Comparison of ENCODE assay signal across 20 cellular contexts in genomic region chr18:63606526-63606925, GRCh38. TPM values are rescaled to one million over a fixed set of nuclear protein-coding genes. Genes with fewer than 3 reads are reported as not detected.
"Had no signal": no experiment of that assay in that cellular context is flagged by ENCODE, and none has a peak within 500 bp of the region (broad histone marks: within the 10 kb centered on the region; RNA-seq: fewer than 3 reads in every experiment).

No MANE protein-coding gene starts in this region.

- H3K9me3 ChIP-seq: adrenal gland, neutrophil, pancreas, right lobe of liver, stomach, thoracic aorta had no signal

- H3K4me3 ChIP-seq: adrenal gland, lung, pancreas, right lobe of liver, stomach, thoracic aorta had no signal

- H3K36me3 ChIP-seq: adrenal gland, neutrophil, pancreas, right lobe of liver, stomach, thoracic aorta had no signal

- DNase-seq: activated CD4-positive, CD25-positive, alpha-beta regulatory T cell treated with anti-CD3 and anti-CD28 coated beads, Interleukin-2, amount 50 U/mL, for 72 hours; activated gamma-delta T cell; adrenal gland; cerebellar nuclear complex; cortex of kidney; effector CD4-positive, alpha-beta T cell; pancreas; right lobe of liver; small intestine; stimulated activated CD4-positive, alpha-beta T cell treated with anti-CD3 and anti-CD28 coated beads, Interleukin-4, amount 100 ng/mL, for 1 hour; stomach had no signal

- H3K27me3 ChIP-seq: adrenal gland, neutrophil, pancreas, right lobe of liver, stomach had no signal

- H3K4me1 ChIP-seq: adrenal gland, pancreas, right lobe of liver, stomach had no signal

- H3K27ac ChIP-seq: adrenal gland, neutrophil, pancreas, right lobe of liver, stomach, thoracic aorta, VCaP had no signal

RNA-seq across cellular contexts. Expression of gene SERPINB13, which starts 19.4 kb away (rescaled TPM):
- total RNA-seq: activated CD8-positive, alpha-beta memory T cell treated with anti-CD3 and anti-CD28 coated beads for 36 hours; adrenal gland; natural killer cell treated with Interleukin-12 subunit alpha and Interleukin-12 subunit beta and Interleukin-15 and Interleukin-18, amount 100 ng/mL, for 72 hours; pancreas; pulmonary artery endothelial cell; right lobe of liver; thoracic aorta had no signal
- polyA plus RNA-seq: pancreas, small intestine, urinary bladder had no signal

RNA-seq across cellular contexts. Expression of gene SERPINB4, which starts 37.5 kb away (rescaled TPM):
- total RNA-seq: activated CD8-positive, alpha-beta memory T cell treated with anti-CD3 and anti-CD28 coated beads for 36 hours; adrenal gland; mesothelial cell of epicardium; natural killer cell treated with Interleukin-12 subunit alpha and Interleukin-12 subunit beta and Interleukin-15 and Interleukin-18, amount 100 ng/mL, for 72 hours; pancreas; pulmonary artery endothelial cell; right lobe of liver; stomach; thoracic aorta; urinary bladder had no signal
- polyA plus RNA-seq: adrenal gland, pancreas, small intestine, urinary bladder had no signal

RNA-seq across cellular contexts. Expression of gene SERPINB3, which starts 55.2 kb away (rescaled TPM):
- total RNA-seq: activated CD8-positive, alpha-beta memory T cell treated with anti-CD3 and anti-CD28 coated beads for 36 hours; adrenal gland; mesothelial cell of epicardium; natural killer cell treated with Interleukin-12 subunit alpha and Interleukin-12 subunit beta and Interleukin-15 and Interleukin-18, amount 100 ng/mL, for 72 hours; pancreas; pulmonary artery endothelial cell; right lobe of liver; thoracic aorta had no signal
- polyA plus RNA-seq: urinary bladder had no signal
